Comparison of ENCODE assay signal across 8 cellular contexts in the genomic region with DNA sequence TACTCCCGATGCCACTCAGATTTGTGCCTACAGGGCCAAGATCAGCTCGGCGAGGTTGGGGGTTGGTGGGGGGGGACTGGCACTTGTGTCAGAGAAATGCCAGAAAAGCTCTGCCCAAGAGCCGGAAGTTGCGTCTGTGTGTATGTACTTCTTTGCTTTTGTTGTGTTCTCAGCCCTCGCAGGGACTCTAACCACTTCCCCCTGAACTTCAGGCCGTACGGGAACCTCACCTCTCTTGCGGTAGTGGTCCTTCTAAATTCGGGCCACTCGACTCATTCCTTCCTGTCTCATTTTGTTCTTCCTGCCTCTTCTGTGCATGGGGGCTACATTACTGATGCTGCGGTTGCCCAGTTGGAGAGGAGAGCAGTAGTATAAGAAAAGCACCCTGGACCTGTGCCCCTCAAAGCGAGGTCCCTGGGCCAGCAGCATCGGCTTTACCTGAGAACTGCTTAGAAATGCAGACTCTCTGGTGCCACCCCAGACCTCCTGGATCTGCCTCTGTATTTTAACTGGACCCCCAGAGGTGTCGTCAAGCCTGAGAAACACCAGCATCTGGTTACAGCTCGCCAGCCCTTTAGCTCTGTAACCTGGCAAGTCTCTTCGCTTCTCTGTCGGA.
A peak's percentile ranks its signal among the peaks of the same experiment; 100 is the strongest.
DNase-seq lines count a peak whose midpoint lies in the region; ATAC-seq and TF ChIP-seq lines count a peak whose summit lies in the region.

No MANE protein-coding gene starts in this region.

- H3K9ac ChIP-seq in trophoblast cell (ENCODE audit: low read length): no peak overlapping the region

- no peaks in the 10 kb centered on the region for H3K27me3 ChIP-seq in effector memory CD4-positive, alpha-beta T cell (replicated peaks; ENCODE audit: control insufficient read depth, insufficient read depth, low read length, poor library complexity, severe bottlenecking)
- H3K27me3 ChIP-seq in upper lobe of right lung (no peaks in the 10 kb centered on the region), trophoblast cell (ENCODE audit: insufficient read depth, low read length) (no peaks in the 10 kb centered on the region)

- H3K27ac Mint-ChIP-seq in T-helper 2 cell treated with Interferon-gamma antibody and Interleukin-4, amounts not matched to agents 5 μg/mL and 100 μg/mL, for 36 hours: peak overlapping the region; percentile 89

- H3K23ac ChIP-seq in trophoblast cell (ENCODE audit: low read length): no peak overlapping the region

- intact Hi-C loops in upper lobe of right lung (cut with DNase I): no loop called here

- TF ChIP-seq CTCF in GM12864 (IDR thresholded peaks at IDR 0.05; ENCODE audit: low read depth, low read length, missing control alignments): no peak
- TF ChIP-seq CTCF in upper lobe of right lung (IDR thresholded peaks at IDR 0.05): no peak

- no peaks in the 10 kb centered on the region for H3K36me3 ChIP-seq in effector memory CD4-positive, alpha-beta T cell (ENCODE audit: control insufficient read depth, insufficient read depth, low read length)
- H3K36me3 ChIP-seq in upper lobe of right lung (no peaks in the 10 kb centered on the region), trophoblast cell (ENCODE audit: control insufficient read depth in 1 of 2, insufficient read depth in 2 of 2, low read length in 2 of 2) (no peaks in the 10 kb centered on the region)

- H3K9me3 ChIP-seq in effector memory CD4-positive, alpha-beta T cell (ENCODE audit: control insufficient read depth, low read length): no peaks in the 10 kb centered on the region
- H3K9me3 ChIP-seq in upper lobe of right lung (no peaks in the 10 kb centered on the region), trophoblast cell (ENCODE audit: insufficient read depth, low read depth, low read length) (no peaks in the 10 kb centered on the region)

- ATAC-seq in HG02642 (IDR thresholded peaks at IDR 0.05; ENCODE audit: poor library complexity, unreplicated experiment) (peak; percentile 87), upper lobe of right lung (peak; percentile 73)

- no peaks in the 10 kb centered on the region for H3K79me1 ChIP-seq in trophoblast cell (ENCODE audit: low read length)

- POLR2A ChIA-PET in HEK293T (lab: Yijun Ruan, JAX): no interaction called here

- H4K8ac ChIP-seq in trophoblast cell (ENCODE audit: low read depth, low read length): no peak overlapping the region

- H4K91ac ChIP-seq in trophoblast cell (ENCODE audit: low read depth, low read length): no peak overlapping the region

- peaks cover 2% of the 10 kb centered on the region for H3K36me3 Mint-ChIP-seq in T-helper 2 cell treated with Interferon-gamma antibody and Interleukin-4, amounts not matched to agents 5 μg/mL and 100 μg/mL, for 36 hours (ENCODE audit: low read depth)

- H3K4me1 ChIP-seq in effector memory CD4-positive, alpha-beta T cell (ENCODE audit: control insufficient read depth, insufficient read depth, low read length, poor library complexity, severe bottlenecking): peaks cover 16% of the 10 kb centered on the region
- H3K4me1 ChIP-seq in upper lobe of right lung (no peaks in the 10 kb centered on the region), trophoblast cell (ENCODE audit: control insufficient read depth in 1 of 2, insufficient read depth in 2 of 2, low read length in 2 of 2) (peaks cover 0 to 4% of the 10 kb centered on the region in 2 experiments)

- no peak overlapping the region for H2BK12ac ChIP-seq in trophoblast cell (ENCODE audit: low read length)

- no peak overlapping the region for H3K4me2 ChIP-seq in trophoblast cell (ENCODE audit: low read length)

- H3K4me3 Mint-ChIP-seq in T-helper 2 cell treated with Interferon-gamma antibody and Interleukin-4, amounts not matched to agents 5 μg/mL and 100 μg/mL, for 36 hours: peak overlapping the region; percentile 71

- H3K27ac ChIP-seq in effector memory CD4-positive, alpha-beta T cell (ENCODE audit: insufficient read depth, low read length, poor library complexity, severe bottlenecking): peak overlapping the region; percentile 28
- H3K27ac ChIP-seq in upper lobe of right lung: no peak overlapping the region
- H3K27ac ChIP-seq in trophoblast cell (ENCODE audit: low read depth, low read length): no peak overlapping the region

- no peak overlapping the region for H2BK5ac ChIP-seq in trophoblast cell (ENCODE audit: low read depth, low read length, poor library complexity)

- no peak overlapping the region for H3K14ac ChIP-seq in trophoblast cell (ENCODE audit: low read length)

- DNase-seq in GM12864 (ENCODE audit: low read depth) (peak; percentile 40), upper lobe of right lung (no peak), HEK293T (ENCODE audit: extremely low spot score) (no peak), AML-193 (lab: John Stamatoyannopoulos, UW) (no peak), trophoblast cell (no peak)
- DNase-seq in T-helper 2 cell treated with Interferon-gamma antibody and Interleukin-4, amounts not matched to agents 5 μg/mL and 100 μg/mL, for 36 hours (ENCODE audit: low spot score): no peak
- peak; percentile 17 to 21 (median 18) for DNase-seq in effector memory CD4-positive, alpha-beta T cell

- peaks cover 25% of the 10 kb centered on the region for H3K4me1 Mint-ChIP-seq in T-helper 2 cell treated with Interferon-gamma antibody and Interleukin-4, amounts not matched to agents 5 μg/mL and 100 μg/mL, for 36 hours (ENCODE audit: low read depth)

- CTCF ChIA-PET in HEK293T (lab: Yijun Ruan, JAX): no interaction called here

- H3K79me2 ChIP-seq in trophoblast cell (ENCODE audit: control insufficient read depth, insufficient read depth, low read length, poor library complexity): no peaks in the 10 kb centered on the region

- H3K27me3 Mint-ChIP-seq in T-helper 2 cell treated with Interferon-gamma antibody and Interleukin-4, amounts not matched to agents 5 μg/mL and 100 μg/mL, for 36 hours (ENCODE audit: low read depth): peaks cover 6% of the 10 kb centered on the region

- H2AFZ ChIP-seq in trophoblast cell (ENCODE audit: insufficient read depth, low read length, poor library complexity): no peak overlapping the region

- H3K18ac ChIP-seq in trophoblast cell (ENCODE audit: low read length): no peak overlapping the region

- H3K9me3 Mint-ChIP-seq in T-helper 2 cell treated with Interferon-gamma antibody and Interleukin-4, amounts not matched to agents 5 μg/mL and 100 μg/mL, for 36 hours: no peaks in the 10 kb centered on the region

- H2AK5ac ChIP-seq in trophoblast cell (ENCODE audit: low read length): no peak overlapping the region

- H3K4ac ChIP-seq in trophoblast cell (ENCODE audit: low read depth, low read length): no peak overlapping the region

- no peak overlapping the region for H2BK120ac ChIP-seq in trophoblast cell (ENCODE audit: insufficient read depth, low read length, poor library complexity)

- no peak overlapping the region for H4K12ac ChIP-seq in trophoblast cell (ENCODE audit: low read depth, low read length)

- H3K4me3 ChIP-seq in GM12864 (ENCODE audit: low read depth, low read length) (no peak overlapping the region), upper lobe of right lung (no peak overlapping the region), trophoblast cell (ENCODE audit: low read depth, low read length) (no peak overlapping the region)
- H3K4me3 ChIP-seq in effector memory CD4-positive, alpha-beta T cell (ENCODE audit: insufficient read depth, low read depth, low read length, poor library complexity, severe bottlenecking): peak overlapping the region; percentile 22

- WGBS in trophoblast cell (ENCODE audit: extremely low coverage, insufficient coverage, insufficient read length): no CpG with 5 or more reads among the region's 18 CpGs

TF ChIP-seq in HEK293T, 16 proteins besides CTCF, POLR2A, EP300 and RAD21:
- TF ChIP-seq ARNT (IDR thresholded peaks at IDR 0.05) (no peak), FOXA1 (IDR thresholded peaks at IDR 0.05) (no peak), SP1 (IDR thresholded peaks at IDR 0.05) (no peak), HDGF (IDR thresholded peaks at IDR 0.05; ENCODE audit: borderline replicate concordance) (no peak), ELF4 (IDR thresholded peaks at IDR 0.05) (no peak), L3MBTL2 (conservative IDR thresholded peaks at IDR 0.05) (no peak), BHLHE40 (IDR thresholded peaks at IDR 0.05; ENCODE audit: borderline replicate concordance) (no peak)

Comparison
In these comparisons a context has a peak if more than half of its experiments do, and no peak if none do; other contexts are left out.
1. DNase-seq: peak in GM12864 (single experiment) and effector memory CD4-positive, alpha-beta T cell (3 of 3); none in T-helper 2 cell treated with Interferon-gamma antibody and Interleukin-4, amounts not matched to agents 5 μg/mL and 100 μg/mL, for 36 hours (single experiment), upper lobe of right lung (single experiment), HEK293T (single experiment), AML-193 (0 of 2) and trophoblast cell (0 of 2).